15 cellular contexts compared by ENCODE assay signal in genomic region chr20:4664691-4665360, GRCh38. TPM values are rescaled to one million over a fixed set of nuclear protein-coding genes. Genes with fewer than 3 reads are reported as not detected.
DNase-seq lines count a peak whose midpoint lies in the region; ATAC-seq, FAIRE-seq and TF ChIP-seq lines count a peak whose summit lies in the region.
"Had no signal": no experiment of that assay in that cellular context is flagged by ENCODE, and none has a peak within 500 bp of the region (broad histone marks: within the 10 kb centered on the region; RNA-seq: fewer than 3 reads in every experiment).

No MANE protein-coding gene starts in this region.

- H2AFZ ChIP-seq in ACC112 (ENCODE audit: low read length, unreplicated experiment) (peak overlapping the region; percentile 55), GM23338 (peak overlapping the region; percentile 47; the same call in 1 of the 2 replicates), HepG2 (ENCODE audit: low read length) (no peak overlapping the region)

- ATAC-seq in GM23338 (no peak), HepG2 (peak; percentile 30; the same call in 1 of the 3 replicates), omental fat pad (ENCODE audit: low FRiP score) (no peak), GM19463 (IDR thresholded peaks at IDR 0.05; ENCODE audit: unreplicated experiment) (no peak)
- ATAC-seq in activated CD8-positive, alpha-beta T cell treated with anti-CD3 and anti-CD28 coated beads, Interleukin-2, amount 10 ng/mL, durations not matched to agents 7 days and 5 days = no peak
- ATAC-seq: gastroesophageal sphincter had no signal

- no peak for DNase-seq in GM23338 (ENCODE audit: low spot score)
- DNase-seq in activated CD8-positive, alpha-beta T cell treated with anti-CD3 and anti-CD28 coated beads, Interleukin-2, amount 10 ng/mL, durations not matched to agents 7 days and 5 days = no peak
- no peak for DNase-seq in HepG2 (ENCODE audit: low spot score)
- no peak for DNase-seq in omental fat pad (ENCODE audit: low spot score)
- DNase-seq in NK-92 treated with Interleukin-12 subunit alpha and Interleukin-12 subunit beta, amount 100 ng/mL, for 24 hours (lab: John Stamatoyannopoulos, UW) = no peak
- no peak for DNase-seq in GM10248 (ENCODE audit: extremely low spot score)
- DNase-seq: NCI-H1092, thyroid gland had no signal

- H3K4me3 ChIP-seq in ACC112 (ENCODE audit: low read depth, low read length) (no peak overlapping the region), GM23338 (no peak overlapping the region), HepG2 (replicated peaks in 1 of 3; ENCODE audit: insufficient read depth in 1 of 3, low read depth in 2 of 3, low read length in 3 of 3) (no peak overlapping the region)
- H3K4me3 ChIP-seq: gastroesophageal sphincter, thyroid gland had no signal

- no peaks in the 10 kb centered on the region for H3K9me3 ChIP-seq in HepG2 (ENCODE audit: low read length)
- H3K9me3 ChIP-seq: gastroesophageal sphincter, thyroid gland had no signal

- H3K4me2 ChIP-seq in GM23338 (no peak overlapping the region), HepG2 (ENCODE audit: low read depth, low read length) (no peak overlapping the region)

- no peak for FAIRE-seq in HepG2 (lab: Jason Lieb, UNC)

- in situ Hi-C loops in HepG2 (cut with HindIII; ENCODE audit: extremely low pct_ligation_motif_present, low pct_unique_long_range_greater_than_20kb) = no loop called here

- no peak for TF ChIP-seq POLR2A in HepG2 (IDR thresholded peaks at IDR 0.05; ENCODE audit: insufficient read depth in 1 of 2, low read depth in 2 of 2, low read length in 2 of 2)

- H3K36me3 ChIP-seq in ACC112 (ENCODE audit: insufficient read depth, low read length) (no peaks in the 10 kb centered on the region), GM23338 (ENCODE audit: insufficient read depth) (no peaks in the 10 kb centered on the region), HepG2 (replicated peaks in 1 of 2; ENCODE audit: control insufficient read depth in 1 of 2, insufficient read depth in 2 of 2, low read length in 2 of 2) (no peaks in the 10 kb centered on the region)
- H3K36me3 ChIP-seq: gastroesophageal sphincter, thyroid gland had no signal

- H3K27ac ChIP-seq in ACC112 (ENCODE audit: low read depth, low read length) (peak overlapping the region; percentile 62), GM23338 (ENCODE audit: low read depth) (no peak overlapping the region), HepG2 (ENCODE audit: extremely low read length, insufficient read depth, low read length) (no peak overlapping the region)
- H3K27ac ChIP-seq: C4-2B, thyroid gland, VCaP had no signal

- H3K9ac ChIP-seq in HepG2 (ENCODE audit: insufficient read depth, low read depth, low read length) = no peak overlapping the region

- 46% methylated on average over 12 of the region's 12 CpGs for WGBS in HepG2 (ENCODE audit: low lambda C conversion rate)

- no peaks in the 10 kb centered on the region; the same call in 2 of the 3 replicates for H3K9me3 Mint-ChIP-seq in GM23338
- no peaks in the 10 kb centered on the region for H3K9me3 Mint-ChIP-seq in activated CD8-positive, alpha-beta T cell treated with anti-CD3 and anti-CD28 coated beads, Interleukin-2, amount 10 ng/mL, durations not matched to agents 7 days and 5 days (ENCODE audit: insufficient read depth)

- H3K27me3 Mint-ChIP-seq in GM23338 (ENCODE audit: insufficient read depth, low read depth, poor library complexity) = peaks cover 4% of the 10 kb centered on the region
- peaks cover 2% of the 10 kb centered on the region for H3K27me3 Mint-ChIP-seq in activated CD8-positive, alpha-beta T cell treated with anti-CD3 and anti-CD28 coated beads, Interleukin-2, amount 10 ng/mL, durations not matched to agents 7 days and 5 days (ENCODE audit: low read depth)

- no peak for TF ChIP-seq EP300 in HepG2 (IDR thresholded peaks at IDR 0.05; ENCODE audit: low read depth in 2 of 2, low read length in 2 of 2)
- TF ChIP-seq EP300 in HepG2 (CRISPR knock-in tag; IDR thresholded peaks at IDR 0.05; ENCODE audit: borderline replicate concordance) = no peak

- H4K20me1 ChIP-seq in GM23338 (replicated peaks; ENCODE audit: insufficient read depth) (no peaks in the 10 kb centered on the region), HepG2 (ENCODE audit: insufficient read depth, low read length) (no peaks in the 10 kb centered on the region)

- H3F3A ChIP-seq in GM23338 (replicated peaks; ENCODE audit: low read depth) = no peaks in the 10 kb centered on the region

- H3K4me1 ChIP-seq in ACC112 (ENCODE audit: control insufficient read depth, insufficient read depth, low read length, unreplicated experiment) (peaks cover 16% of the 10 kb centered on the region), GM23338 (ENCODE audit: insufficient read depth) (0 out of 2 replicates have a peak, but pooled peaks cover 3% of the 10 kb centered on the region), HepG2 (ENCODE audit: insufficient read depth, low read length) (peaks cover 12% of the 10 kb centered on the region)
- H3K4me1 ChIP-seq: gastroesophageal sphincter, thyroid gland had no signal

- H3K27ac Mint-ChIP-seq in GM23338 = no peak overlapping the region
- H3K27ac Mint-ChIP-seq in activated CD8-positive, alpha-beta T cell treated with anti-CD3 and anti-CD28 coated beads, Interleukin-2, amount 10 ng/mL, durations not matched to agents 7 days and 5 days = peak overlapping the region; percentile 89
- H3K27ac Mint-ChIP-seq: mesothelial cell of epicardium had no signal

- no peaks in the 10 kb centered on the region for H3K79me2 ChIP-seq in ACC112 (ENCODE audit: control insufficient read depth, insufficient read depth, low read length, unreplicated experiment)
- no peaks in the 10 kb centered on the region for H3K79me2 ChIP-seq in GM23338 (replicated peaks; ENCODE audit: insufficient read depth)
- H3K79me2 ChIP-seq in HepG2 (ENCODE audit: insufficient read depth, low read length) = no peaks in the 10 kb centered on the region

- TF ChIP-seq RAD21 in HepG2 (CRISPR knock-in tag; IDR thresholded peaks at IDR 0.05) = no peak

- POLR2A ChIA-PET in activated CD8-positive, alpha-beta T cell treated with anti-CD3 and anti-CD28 coated beads, Interleukin-2, amount 10 ng/mL, durations not matched to agents 7 days and 5 days (lab: Charles Lee) = interaction anchor here (0.6 to 1.4 kb wide), 3 partner anchors 24 to 449 kb away, joined by 3 read pairs; no protein-coding TSS in a partner anchor
- POLR2A ChIA-PET in HepG2 (lab: Yijun Ruan, JAX) = no interaction called here
- POLR2A ChIA-PET in GM10248 (lab: Yijun Ruan, JAX) = no interaction called here

- H3K9me2 ChIP-seq in GM23338 (ENCODE audit: insufficient read depth) = peaks cover 5% of the 10 kb centered on the region; the same call in 1 of the 2 replicates

- no peak overlapping the region for H3K4me3 Mint-ChIP-seq in GM23338
- peak overlapping the region; percentile 55 for H3K4me3 Mint-ChIP-seq in activated CD8-positive, alpha-beta T cell treated with anti-CD3 and anti-CD28 coated beads, Interleukin-2, amount 10 ng/mL, durations not matched to agents 7 days and 5 days
- H3K4me3 Mint-ChIP-seq: mesothelial cell of epicardium had no signal

- H3K27me3 ChIP-seq in ACC112 (ENCODE audit: insufficient read depth, low read length) = no peaks in the 10 kb centered on the region
- H3K27me3 ChIP-seq in GM23338 (ENCODE audit: insufficient read depth) = no peaks in the 10 kb centered on the region
- no peaks in the 10 kb centered on the region for H3K27me3 ChIP-seq in HepG2 (ENCODE audit: control insufficient read depth in 1 of 2, insufficient read depth in 2 of 2, low read length in 2 of 2)
- H3K27me3 ChIP-seq: gastroesophageal sphincter, thyroid gland had no signal

- TF ChIP-seq CTCF in GM23338 (conservative IDR thresholded peaks at IDR 0.05; ENCODE audit: low read depth in 2 of 2) = no peak
- no peak for TF ChIP-seq CTCF in HepG2 (CRISPR knock-in tag; IDR thresholded peaks at IDR 0.05)
- no peak for TF ChIP-seq CTCF in omental fat pad (IDR thresholded peaks at IDR 0.05)
- no peak for TF ChIP-seq CTCF in GM10248 (IDR thresholded peaks at IDR 0.05; ENCODE audit: control extremely low read depth, extremely low read depth, low read depth, missing control alignments)

- H3K4me1 Mint-ChIP-seq in GM23338 = peaks cover 4% of the 10 kb centered on the region
- H3K4me1 Mint-ChIP-seq in activated CD8-positive, alpha-beta T cell treated with anti-CD3 and anti-CD28 coated beads, Interleukin-2, amount 10 ng/mL, durations not matched to agents 7 days and 5 days (ENCODE audit: low read depth) = peaks cover 45% of the 10 kb centered on the region

- CTCF ChIA-PET in activated CD8-positive, alpha-beta T cell treated with anti-CD3 and anti-CD28 coated beads, Interleukin-2, amount 10 ng/mL, durations not matched to agents 7 days and 5 days (lab: Charles Lee) = interaction anchor here (0.6 to 1.9 kb wide), 5 partner anchors 17 to 212 kb away, joined by 3 to 7 read pairs (median 3); no protein-coding TSS in a partner anchor
- CTCF ChIA-PET in HepG2 (lab: Yijun Ruan, JAX; ENCODE audit: low intra/inter-chr PET ratio, low total read pairs) = no interaction called here
- CTCF ChIA-PET in GM10248 (lab: Yijun Ruan, JAX) = interaction anchor here (1.1 to 1.3 kb wide), 2 partner anchors 18 to 436 kb away, joined by 3 to 4 read pairs; no protein-coding TSS in a partner anchor

- BruUV-seq in HepG2 (replicated peaks; lab: Mats Ljungman, UMichigan) = no TSS peak

- no peaks in the 10 kb centered on the region for H3K36me3 Mint-ChIP-seq in GM23338 (ENCODE audit: low read depth)
- H3K36me3 Mint-ChIP-seq in activated CD8-positive, alpha-beta T cell treated with anti-CD3 and anti-CD28 coated beads, Interleukin-2, amount 10 ng/mL, durations not matched to agents 7 days and 5 days (ENCODE audit: low read depth) = peaks cover 9% of the 10 kb centered on the region
- H3K36me3 Mint-ChIP-seq: mesothelial cell of epicardium had no signal

- intact Hi-C loops in HepG2 (cut with micrococcal nuclease; ENCODE audit: unreplicated experiment) = no loop called here

RNA-seq across cellular contexts. Expression of gene PRNP, which starts 21.4 kb away (rescaled TPM):
- 17.9 and 18.3 TPM in 2 replicates for total RNA-seq in GM23338 (2014; rRNA removed; shearing (Covaris generic))
- polyA plus RNA-seq in GM23338 (2016; fragmentation: Nextera tagmentation; extraction: Ambion mirVana) (10.3 and 13.0 TPM in 2 replicates), HepG2 (2011; rRNA removed) (176 and 203 TPM in 2 replicates)
- 10 to 100 TPM; 41.8 to 42.6 TPM for total RNA-seq in activated CD8-positive, alpha-beta T cell treated with anti-CD3 and anti-CD28 coated beads, Interleukin-2, amount 10 ng/mL, durations not matched to agents 7 days and 5 days
- total RNA-seq in HepG2 (2016; rRNA removed; fragmentation: Illumina TruSeq; extraction: Trizol) (49.5 and 90.2 TPM in 2 replicates), omental fat pad (100 to 1,000 TPM in 2 of 4 donors, 10 to 100 TPM in 2; 65.6 to 140 (median 114) TPM)
- total RNA-seq in HepG2 (2016; cell fraction: cytosol; rRNA removed; fragmentation: Illumina TruSeq; extraction: Trizol; ENCODE audit: low read depth) = 13.4 and 13.5 TPM in 2 replicates
- 46.2 and 90.7 TPM in 2 replicates for total RNA-seq in HepG2 (2016; cell fraction: insoluble cytoplasmic fraction; rRNA removed; fragmentation: Illumina TruSeq; extraction: Trizol)
- total RNA-seq in HepG2 (2016; cell fraction: membrane; rRNA removed; fragmentation: Illumina TruSeq; extraction: Trizol) = 34.2 and 39.7 TPM in 2 replicates
- total RNA-seq in HepG2 (2016; cell fraction: nucleus; rRNA removed; fragmentation: Illumina TruSeq; extraction: Trizol) = 74.6 and 91.1 TPM in 2 replicates
- 188 and 194 TPM in 2 replicates for polyA plus RNA-seq in HepG2 (2011; cell fraction: cytosol; rRNA removed)
- 48.0 and 50.3 TPM in 2 replicates for polyA plus RNA-seq in HepG2 (2011; cell fraction: nucleus; rRNA removed)
- 103 and 105 TPM in 2 replicates for polyA plus RNA-seq in HepG2 (2012)
- 10.8 and 11.8 TPM in 2 replicates for polyA plus RNA-seq in HepG2 (2016; cell fraction: cytosol; fragmentation: Illumina TruSeq; extraction: Trizol; ENCODE audit: low read depth)
- 56.4 and 59.5 TPM in 2 replicates for polyA plus RNA-seq in HepG2 (2016; cell fraction: insoluble cytoplasmic fraction; fragmentation: Illumina TruSeq; extraction: Trizol; ENCODE audit: low read depth)
- 24.0 and 24.5 TPM in 2 replicates for polyA plus RNA-seq in HepG2 (2016; cell fraction: membrane; fragmentation: Illumina TruSeq; extraction: Trizol; ENCODE audit: low read depth)
- 131 and 138 TPM in 2 replicates for polyA plus RNA-seq in HepG2 (2016; cell fraction: nucleus; fragmentation: Illumina TruSeq; extraction: Trizol; ENCODE audit: insufficient read depth, low read depth)
- polyA minus RNA-seq in HepG2 (2011; rRNA and poly(A)+ RNA removed; ENCODE audit: low replicate concordance) = 95.4 and 192 TPM in 2 replicates
- polyA minus RNA-seq in HepG2 (2011; cell fraction: cytosol; rRNA and poly(A)+ RNA removed) = 126 and 147 TPM in 2 replicates
- polyA minus RNA-seq in HepG2 (2011; cell fraction: nucleus; rRNA and poly(A)+ RNA removed) = 25.6 and 36.6 TPM in 2 replicates

RNA-seq across cellular contexts. Expression of gene PRND, which starts 56.9 kb away (rescaled TPM):
- 0.10 TPM in 1 of 2 replicates, not detected in the other for total RNA-seq in GM23338 (2014; rRNA removed; shearing (Covaris generic))
- polyA plus RNA-seq in GM23338 (2016; fragmentation: Nextera tagmentation; extraction: Ambion mirVana) = 0.09 TPM in 1 of 2 replicates, not detected in the other
- not detected for total RNA-seq in activated CD8-positive, alpha-beta T cell treated with anti-CD3 and anti-CD28 coated beads, Interleukin-2, amount 10 ng/mL, durations not matched to agents 7 days and 5 days
- not detected in 2 replicates for total RNA-seq in HepG2 (2016; rRNA removed; fragmentation: Illumina TruSeq; extraction: Trizol)
- total RNA-seq in HepG2 (2016; cell fraction: cytosol; rRNA removed; fragmentation: Illumina TruSeq; extraction: Trizol; ENCODE audit: low read depth) = not detected in 2 replicates
- not detected in 2 replicates for total RNA-seq in HepG2 (2016; cell fraction: insoluble cytoplasmic fraction; rRNA removed; fragmentation: Illumina TruSeq; extraction: Trizol)
- not detected in 2 replicates for total RNA-seq in HepG2 (2016; cell fraction: membrane; rRNA removed; fragmentation: Illumina TruSeq; extraction: Trizol)
- total RNA-seq in HepG2 (2016; cell fraction: nucleus; rRNA removed; fragmentation: Illumina TruSeq; extraction: Trizol) = not detected in 2 replicates
- polyA plus RNA-seq in HepG2 (2011; rRNA removed) = not detected in 2 replicates
- polyA plus RNA-seq in HepG2 (2011; cell fraction: cytosol; rRNA removed) = not detected in 2 replicates
- polyA plus RNA-seq in HepG2 (2011; cell fraction: nucleus; rRNA removed) = not detected in 2 replicates
- not detected in 2 replicates for polyA plus RNA-seq in HepG2 (2012)
- not detected in 2 replicates for polyA plus RNA-seq in HepG2 (2016; cell fraction: cytosol; fragmentation: Illumina TruSeq; extraction: Trizol; ENCODE audit: low read depth)
- polyA plus RNA-seq in HepG2 (2016; cell fraction: insoluble cytoplasmic fraction; fragmentation: Illumina TruSeq; extraction: Trizol; ENCODE audit: low read depth) = not detected in 2 replicates
- not detected in 2 replicates for polyA plus RNA-seq in HepG2 (2016; cell fraction: membrane; fragmentation: Illumina TruSeq; extraction: Trizol; ENCODE audit: low read depth)
- polyA plus RNA-seq in HepG2 (2016; cell fraction: nucleus; fragmentation: Illumina TruSeq; extraction: Trizol; ENCODE audit: insufficient read depth, low read depth) = not detected in 2 replicates
- polyA minus RNA-seq in HepG2 (2011; rRNA and poly(A)+ RNA removed; ENCODE audit: low replicate concordance) = not detected in 2 replicates
- not detected in 2 replicates for polyA minus RNA-seq in HepG2 (2011; cell fraction: cytosol; rRNA and poly(A)+ RNA removed)
- not detected in 2 replicates for polyA minus RNA-seq in HepG2 (2011; cell fraction: nucleus; rRNA and poly(A)+ RNA removed)
- total RNA-seq in omental fat pad = under 1 TPM in 1 of 4 donors, not detected in 3; 0.09 TPM
- total RNA-seq: gastroesophageal sphincter, mesothelial cell of epicardium, SK-MEL-5 had no signal
